In the genomic region with DNA sequence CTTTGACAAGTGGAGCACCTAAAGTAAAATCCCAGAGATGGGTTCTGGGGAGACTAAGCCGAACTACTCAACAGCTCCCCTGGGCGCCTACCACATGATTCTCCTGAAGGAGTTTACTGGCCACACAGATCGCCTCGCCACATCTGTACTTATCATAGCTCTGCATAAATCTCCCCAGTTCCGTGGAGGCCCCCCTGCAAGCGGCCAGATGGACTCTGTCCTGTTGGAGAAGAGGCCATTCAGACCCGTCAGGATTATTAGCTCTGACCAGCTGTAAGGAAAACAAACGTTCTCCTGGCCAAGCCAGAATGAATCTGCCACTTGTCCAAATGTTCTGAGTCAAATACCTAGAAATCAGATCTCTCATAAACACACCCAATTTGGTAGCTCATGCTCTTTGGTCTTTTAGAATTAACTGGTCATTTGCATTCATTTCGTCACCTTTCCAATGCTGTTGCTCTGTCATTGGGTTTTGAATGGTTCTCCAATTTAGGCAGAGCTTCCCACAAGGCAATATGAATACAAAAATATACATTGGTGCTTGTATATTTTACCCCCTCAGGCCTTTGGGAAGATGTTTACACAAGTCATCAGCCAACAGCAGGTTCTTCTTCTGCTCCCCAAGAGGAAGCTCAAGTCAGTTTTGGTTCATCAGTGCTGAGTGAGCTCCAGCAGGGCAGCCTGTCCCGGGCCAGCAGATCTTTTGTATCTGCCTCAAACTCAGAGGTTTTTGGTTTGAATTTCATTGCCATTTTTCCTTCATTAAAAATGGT, we compare ENCODE assay signal across 21 cellular contexts.
"Had no signal": no experiment of that assay in that cellular context is flagged by ENCODE, and none has a peak within 500 bp of the region (broad histone marks: within the 10 kb centered on the region; RNA-seq: fewer than 3 reads in every experiment).

No MANE protein-coding gene starts in this region.

- ATAC-seq: activated naive CD8-positive, alpha-beta T cell treated with anti-CD3 and anti-CD28 coated beads, Interleukin-2, amount 50 U/mL, for 24 hours; activated T-helper 17 cell treated with anti-CD3 and anti-CD28 coated beads, Interleukin-2, amount 50 U/mL, for 72 hours; gastrocnemius medialis; heart left ventricle; left colon; natural killer cell had no signal

- DNase-seq: activated CD4-positive, alpha-beta T cell treated with anti-CD3 and anti-CD28 coated beads, Interleukin-2, amount 50 U/mL, for 48 hours; activated naive CD4-positive, alpha-beta T cell treated with anti-CD3 and anti-CD28 coated beads for 36 hours; activated naive CD8-positive, alpha-beta T cell treated with anti-CD3 and anti-CD28 coated beads, Interleukin-2, amount 50 U/mL, for 24 hours; aorta; dermis blood vessel endothelial cell; gastrocnemius medialis; heart left ventricle; left colon; mesendoderm; natural killer cell; nucleus accumbens; posterior cingulate gyrus; stimulated activated CD4-positive, alpha-beta T cell treated with anti-CD3 and anti-CD28 coated beads, Interleukin-4, amount 100 ng/mL, for 24 hours; stimulated activated naive CD4-positive, alpha-beta T cell treated with Interleukin-2 at 50 U/mL for 16 hours; substantia nigra had no signal

- H3K27me3 ChIP-seq: gastrocnemius medialis, heart left ventricle, tibial nerve, vagina had no signal

- H3K4me1 ChIP-seq: gastrocnemius medialis, tibial nerve, vagina had no signal

- H3K4me1 Mint-ChIP-seq: activated naive CD8-positive, alpha-beta T cell treated with anti-CD3 and anti-CD28 coated beads, Interleukin-2, amount 50 U/mL, for 24 hours; activated T-helper 17 cell treated with anti-CD3 and anti-CD28 coated beads, Interleukin-2, amount 50 U/mL, for 72 hours; natural killer cell had no signal

- H3K27ac Mint-ChIP-seq: activated naive CD4-positive, alpha-beta T cell treated with anti-CD3 and anti-CD28 coated beads for 36 hours; activated naive CD8-positive, alpha-beta T cell treated with anti-CD3 and anti-CD28 coated beads, Interleukin-2, amount 50 U/mL, for 24 hours; activated T-helper 17 cell treated with anti-CD3 and anti-CD28 coated beads, Interleukin-2, amount 50 U/mL, for 72 hours; natural killer cell had no signal

- FAIRE-seq: bronchial epithelial cell had no signal

- H3K4me3 ChIP-seq: gastrocnemius medialis, heart left ventricle, skin epidermis, tibial nerve, vagina had no signal

- H3K36me3 ChIP-seq: gastrocnemius medialis, tibial nerve, vagina had no signal

- H3K9me3 Mint-ChIP-seq: activated naive CD4-positive, alpha-beta T cell treated with anti-CD3 and anti-CD28 coated beads for 36 hours; activated naive CD8-positive, alpha-beta T cell treated with anti-CD3 and anti-CD28 coated beads, Interleukin-2, amount 50 U/mL, for 24 hours; activated T-helper 17 cell treated with anti-CD3 and anti-CD28 coated beads, Interleukin-2, amount 50 U/mL, for 72 hours; natural killer cell had no signal

- H3K36me3 Mint-ChIP-seq: natural killer cell had no signal

- H3K9me3 ChIP-seq: gastrocnemius medialis, heart left ventricle, tibial nerve, vagina had no signal

- H3K4me3 Mint-ChIP-seq: activated naive CD4-positive, alpha-beta T cell treated with anti-CD3 and anti-CD28 coated beads for 36 hours; activated naive CD8-positive, alpha-beta T cell treated with anti-CD3 and anti-CD28 coated beads, Interleukin-2, amount 50 U/mL, for 24 hours; activated T-helper 17 cell treated with anti-CD3 and anti-CD28 coated beads, Interleukin-2, amount 50 U/mL, for 72 hours; natural killer cell had no signal

- H3K27ac ChIP-seq: epithelial cell of prostate, gastrocnemius medialis, skin epidermis, tibial nerve, vagina had no signal
